In the genomic region with DNA sequence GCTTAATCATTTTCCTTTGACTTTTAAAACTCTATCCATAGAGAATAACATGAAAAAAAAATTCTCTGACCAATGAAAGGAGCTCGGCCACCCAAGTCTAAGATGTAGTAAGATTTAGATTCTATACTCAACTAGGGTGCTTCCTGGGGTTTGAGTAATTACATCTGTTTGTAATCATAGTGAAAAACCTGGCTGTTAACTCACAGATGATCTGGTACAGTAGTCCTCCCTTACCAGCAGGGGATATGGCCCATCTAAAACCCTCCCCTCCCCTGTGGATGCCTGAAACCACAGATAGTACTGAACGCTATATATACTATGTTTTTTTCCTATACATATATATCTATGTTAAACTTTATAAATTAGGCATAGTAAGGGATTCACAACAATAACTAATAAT, we compare ENCODE assay signal across 2 cellular contexts.
TF ChIP-seq lines count a peak whose summit lies in the region.

No MANE protein-coding gene starts in this region.

TF ChIP-seq in A549, 52 proteins besides CTCF, POLR2A, EP300 and RAD21 (continued from another document):
- TF ChIP-seq, protein P1, sequence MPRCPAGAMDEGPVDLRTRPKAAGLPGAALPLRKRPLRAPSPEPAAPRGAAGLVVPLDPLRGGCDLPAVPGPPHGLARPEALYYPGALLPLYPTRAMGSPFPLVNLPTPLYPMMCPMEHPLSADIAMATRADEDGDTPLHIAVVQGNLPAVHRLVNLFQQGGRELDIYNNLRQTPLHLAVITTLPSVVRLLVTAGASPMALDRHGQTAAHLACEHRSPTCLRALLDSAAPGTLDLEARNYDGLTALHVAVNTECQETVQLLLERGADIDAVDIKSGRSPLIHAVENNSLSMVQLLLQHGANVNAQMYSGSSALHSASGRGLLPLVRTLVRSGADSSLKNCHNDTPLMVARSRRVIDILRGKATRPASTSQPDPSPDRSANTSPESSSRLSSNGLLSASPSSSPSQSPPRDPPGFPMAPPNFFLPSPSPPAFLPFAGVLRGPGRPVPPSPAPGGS (IDR thresholded peaks at IDR 0.05), result no peak
- TF ChIP-seq ZC3H11A (IDR thresholded peaks at IDR 0.05) (no peak), ZFP36 (IDR thresholded peaks at IDR 0.05; ENCODE audit: borderline replicate concordance, partially characterized antibody) (no peak), PHF8 (IDR thresholded peaks at IDR 0.05; ENCODE audit: borderline replicate concordance, low read depth) (no peak), CHD2 (IDR thresholded peaks at IDR 0.05; ENCODE audit: low read length, partially characterized antibody) (no peak), CEBPB (IDR thresholded peaks at IDR 0.05) (no peak), NR3C1 (IDR thresholded peaks at IDR 0.05) (no peak), GATA3 (IDR thresholded peaks at IDR 0.05; ENCODE audit: borderline replicate concordance) (no peak), CHD4 (IDR thresholded peaks at IDR 0.05; ENCODE audit: borderline replicate concordance) (no peak)
- TF ChIP-seq, protein P2, sequence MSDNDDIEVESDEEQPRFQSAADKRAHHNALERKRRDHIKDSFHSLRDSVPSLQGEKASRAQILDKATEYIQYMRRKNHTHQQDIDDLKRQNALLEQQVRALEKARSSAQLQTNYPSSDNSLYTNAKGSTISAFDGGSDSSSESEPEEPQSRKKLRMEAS (IDR thresholded peaks at IDR 0.05), result no peak

TF ChIP-seq in HCT116, 20 proteins besides CTCF, POLR2A, EP300 and RAD21 (continued from another document):
- TF ChIP-seq ELF1 (IDR thresholded peaks at IDR 0.05; ENCODE audit: borderline replicate concordance, low read depth) (no peak), EZH2 (IDR thresholded peaks at IDR 0.05) (no peak), YY1 (IDR thresholded peaks at IDR 0.05; ENCODE audit: extremely low read depth, insufficient replicate concordance, low read depth, low read length) (no peak), TCF7L2 (IDR thresholded peaks at IDR 0.05; ENCODE audit: borderline replicate concordance, extremely low read depth, insufficient read depth, insufficient read length) (no peak), EZH2phosphoT487 (IDR thresholded peaks at IDR 0.05; ENCODE audit: borderline replicate concordance) (no peak), JUND (IDR thresholded peaks at IDR 0.05) (no peak)
- TF ChIP-seq, protein P2 (IDR thresholded peaks at IDR 0.05), result no peak
- TF ChIP-seq, protein P3, sequence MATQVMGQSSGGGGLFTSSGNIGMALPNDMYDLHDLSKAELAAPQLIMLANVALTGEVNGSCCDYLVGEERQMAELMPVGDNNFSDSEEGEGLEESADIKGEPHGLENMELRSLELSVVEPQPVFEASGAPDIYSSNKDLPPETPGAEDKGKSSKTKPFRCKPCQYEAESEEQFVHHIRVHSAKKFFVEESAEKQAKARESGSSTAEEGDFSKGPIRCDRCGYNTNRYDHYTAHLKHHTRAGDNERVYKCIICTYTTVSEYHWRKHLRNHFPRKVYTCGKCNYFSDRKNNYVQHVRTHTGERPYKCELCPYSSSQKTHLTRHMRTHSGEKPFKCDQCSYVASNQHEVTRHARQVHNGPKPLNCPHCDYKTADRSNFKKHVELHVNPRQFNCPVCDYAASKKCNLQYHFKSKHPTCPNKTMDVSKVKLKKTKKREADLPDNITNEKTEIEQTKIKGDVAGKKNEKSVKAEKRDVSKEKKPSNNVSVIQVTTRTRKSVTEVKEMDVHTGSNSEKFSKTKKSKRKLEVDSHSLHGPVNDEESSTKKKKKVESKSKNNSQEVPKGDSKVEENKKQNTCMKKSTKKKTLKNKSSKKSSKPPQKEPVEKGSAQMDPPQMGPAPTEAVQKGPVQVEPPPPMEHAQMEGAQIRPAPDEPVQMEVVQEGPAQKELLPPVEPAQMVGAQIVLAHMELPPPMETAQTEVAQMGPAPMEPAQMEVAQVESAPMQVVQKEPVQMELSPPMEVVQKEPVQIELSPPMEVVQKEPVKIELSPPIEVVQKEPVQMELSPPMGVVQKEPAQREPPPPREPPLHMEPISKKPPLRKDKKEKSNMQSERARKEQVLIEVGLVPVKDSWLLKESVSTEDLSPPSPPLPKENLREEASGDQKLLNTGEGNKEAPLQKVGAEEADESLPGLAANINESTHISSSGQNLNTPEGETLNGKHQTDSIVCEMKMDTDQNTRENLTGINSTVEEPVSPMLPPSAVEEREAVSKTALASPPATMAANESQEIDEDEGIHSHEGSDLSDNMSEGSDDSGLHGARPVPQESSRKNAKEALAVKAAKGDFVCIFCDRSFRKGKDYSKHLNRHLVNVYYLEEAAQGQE (IDR thresholded peaks at IDR 0.05; ENCODE audit: low read depth), result no peak
